Comparison of ENCODE assay signal across 32 cellular contexts in the genomic region with DNA sequence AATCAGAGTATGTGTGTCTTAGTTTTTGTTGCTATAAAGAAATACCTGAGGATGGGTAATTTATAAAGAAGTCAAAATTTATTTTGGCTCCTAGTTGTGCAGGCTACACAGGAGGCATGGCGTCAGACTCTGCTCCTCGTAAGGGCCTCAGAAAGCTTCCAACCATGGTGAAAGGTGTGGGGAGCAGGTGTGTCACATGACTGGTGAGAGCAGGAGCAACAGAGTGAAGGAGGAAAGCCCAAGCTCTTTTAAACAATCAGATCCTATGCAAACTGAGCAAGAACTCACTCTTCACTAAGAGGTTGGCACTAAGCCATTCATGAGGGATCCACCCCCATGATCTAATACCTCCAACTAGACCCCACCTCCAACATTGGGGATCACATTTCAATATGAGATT.
"Had no signal": no experiment of that assay in that cellular context is flagged by ENCODE, and none has a peak within 500 bp of the region (broad histone marks: within the 10 kb centered on the region; RNA-seq: fewer than 3 reads in every experiment).

No MANE protein-coding gene starts in this region.

- H3K9ac ChIP-seq: KMS-11 had no signal

- H3K27me3 Mint-ChIP-seq: activated CD4-positive, alpha-beta memory T cell treated with anti-CD3 and anti-CD28 coated beads, Interleukin-2, amount 10 ng/mL, durations not matched to agents 7 days and 5 days; activated CD4-positive, alpha-beta T cell treated with anti-CD3 and anti-CD28 coated beads for 36 hours; activated naive CD8-positive, alpha-beta T cell; activated T-helper 17 cell treated with anti-CD3 and anti-CD28 coated beads, Interleukin-2, amount 50 U/mL, for 72 hours; brain; T-cell had no signal

- H3K27ac ChIP-seq: KMS-11, SK-N-MC had no signal

- H3K9me3 ChIP-seq: MG63 had no signal

- H3K36me3 Mint-ChIP-seq: activated naive CD8-positive, alpha-beta T cell; brain; T-cell had no signal

- FAIRE-seq: astrocyte, TTC549 had no signal

- H3K27ac Mint-ChIP-seq: activated CD4-positive, alpha-beta memory T cell treated with anti-CD3 and anti-CD28 coated beads, Interleukin-2, amount 10 ng/mL, durations not matched to agents 7 days and 5 days; activated CD4-positive, alpha-beta T cell treated with anti-CD3 and anti-CD28 coated beads for 36 hours; activated naive CD4-positive, alpha-beta T cell treated with anti-CD3 and anti-CD28 coated beads for 36 hours; activated naive CD8-positive, alpha-beta T cell; activated T-helper 17 cell treated with anti-CD3 and anti-CD28 coated beads, Interleukin-2, amount 50 U/mL, for 72 hours; brain; T-cell had no signal

- H3K27me3 ChIP-seq: MG63 had no signal

- H3K4me2 ChIP-seq: KMS-11 had no signal

- H3K36me3 ChIP-seq: MG63 had no signal

- H3K4me3 ChIP-seq: MG63, SK-N-MC had no signal

- DNase-seq: activated CD4-positive, alpha-beta memory T cell treated with anti-CD3 and anti-CD28 coated beads, Interleukin-2, amount 10 ng/mL, durations not matched to agents 7 days and 5 days; activated CD4-positive, alpha-beta T cell treated with anti-CD3 and anti-CD28 coated beads for 36 hours; activated CD4-positive, alpha-beta T cell treated with anti-CD3 and anti-CD28 coated beads, Interleukin-2, amount 50 U/mL, for 1 hour; activated CD4-positive, CD25-positive, alpha-beta regulatory T cell; activated gamma-delta T cell; activated naive CD4-positive, alpha-beta T cell treated with anti-CD3 and anti-CD28 coated beads for 36 hours; activated T-cell treated with anti-CD3 and anti-CD28 coated beads for 4 hours; activated T-cell treated with anti-CD3 and anti-CD28 coated beads, Interleukin-2, amount 50 U/mL, for 48 hours; amygdala; cerebellar nuclear complex; MG63; MV-4-11; NCI-H1092 treated with DMSO at 0.1 percent for 48 hours; NCI-H1417 treated with DMSO at 0.1 percent for 48 hours; NCI-H1694 treated with DMSO at 0.1 percent for 48 hours; NCI-H2029 treated with DMSO at 0.1 percent for 48 hours; NCI-H345; NCI-H82; NK-92 treated with Interleukin-12 subunit alpha and Interleukin-12 subunit beta, amount 100 ng/mL, for 24 hours; RPMI8226; T-cell; T-helper 2 cell; T1000 had no signal

- H3K9me3 Mint-ChIP-seq: activated T-helper 17 cell treated with anti-CD3 and anti-CD28 coated beads, Interleukin-2, amount 50 U/mL, for 72 hours; brain; T-cell had no signal

- ATAC-seq: activated CD4-positive, alpha-beta T cell treated with anti-CD3 and anti-CD28 coated beads for 36 hours; activated T-helper 17 cell treated with anti-CD3 and anti-CD28 coated beads, Interleukin-2, amount 50 U/mL, for 72 hours; Panc1; Right ventricle myocardium inferior; T-cell had no signal

- H3K4me3 Mint-ChIP-seq: activated CD4-positive, alpha-beta memory T cell treated with anti-CD3 and anti-CD28 coated beads, Interleukin-2, amount 10 ng/mL, durations not matched to agents 7 days and 5 days; activated CD4-positive, alpha-beta T cell treated with anti-CD3 and anti-CD28 coated beads for 36 hours; activated naive CD4-positive, alpha-beta T cell treated with anti-CD3 and anti-CD28 coated beads for 36 hours; activated naive CD8-positive, alpha-beta T cell; activated T-helper 17 cell treated with anti-CD3 and anti-CD28 coated beads, Interleukin-2, amount 50 U/mL, for 72 hours; brain; T-cell had no signal

- H3K4me1 Mint-ChIP-seq: activated CD4-positive, alpha-beta memory T cell treated with anti-CD3 and anti-CD28 coated beads, Interleukin-2, amount 10 ng/mL, durations not matched to agents 7 days and 5 days; activated CD4-positive, alpha-beta T cell treated with anti-CD3 and anti-CD28 coated beads for 36 hours; activated T-helper 17 cell treated with anti-CD3 and anti-CD28 coated beads, Interleukin-2, amount 50 U/mL, for 72 hours; brain; T-cell had no signal
